In genomic region chr3:59056706-59057105, GRCh38 we compare ENCODE assay signal across 21 cellular contexts. TPM values are rescaled to one million over a fixed set of nuclear protein-coding genes. Genes with fewer than 3 reads are reported as not detected.
A peak's percentile ranks its signal among the peaks of the same experiment; 100 is the strongest.
DNase-seq lines count a peak whose midpoint lies in the region; ATAC-seq and TF ChIP-seq lines count a peak whose summit lies in the region.
"Had no signal": no experiment of that assay in that cellular context is flagged by ENCODE, and none has a peak within 500 bp of the region (broad histone marks: within the 10 kb centered on the region; RNA-seq: fewer than 3 reads in every experiment).

No MANE protein-coding gene starts in this region.

- H3K27me3 ChIP-seq in PC-3 (ENCODE audit: low read length) (no peaks in the 10 kb centered on the region), trophoblast cell (ENCODE audit: insufficient read depth, low read length) (no peaks in the 10 kb centered on the region)
- H3K27me3 ChIP-seq: cardiac muscle cell, suprapubic skin had no signal

- H4K91ac ChIP-seq in trophoblast cell (ENCODE audit: low read depth, low read length) = no peak overlapping the region

- no peak overlapping the region for H3K9ac ChIP-seq in PC-3 (ENCODE audit: low read length)
- no peak overlapping the region for H3K9ac ChIP-seq in trophoblast cell (ENCODE audit: low read length)

- no peak overlapping the region for H2BK120ac ChIP-seq in trophoblast cell (ENCODE audit: insufficient read depth, low read length, poor library complexity)

- no peak overlapping the region for H3K4me2 ChIP-seq in PC-3 (ENCODE audit: low read length)
- H3K4me2 ChIP-seq in trophoblast cell (ENCODE audit: low read length) = no peak overlapping the region

- no peak overlapping the region for H3K4me3 Mint-ChIP-seq in activated naive CD8-positive, alpha-beta T cell treated with anti-CD3 and anti-CD28 coated beads, Interleukin-2, amount 50 U/mL, for 24 hours
- H3K4me3 Mint-ChIP-seq in activated naive CD8-positive, alpha-beta T cell treated with anti-CD3 and anti-CD28 coated beads for 36 hours = no peak overlapping the region
- H3K4me3 Mint-ChIP-seq: activated CD4-positive, alpha-beta T cell treated with anti-CD3 and anti-CD28 coated beads, Interleukin-2, amount 10 ng/mL, durations not matched to agents 7 days and 5 days; activated CD8-positive, alpha-beta memory T cell treated with anti-CD3 and anti-CD28 coated beads, Interleukin-2, amount 10 ng/mL, durations not matched to agents 7 days and 5 days; activated naive CD8-positive, alpha-beta T cell; CD4-positive, CD25-positive, alpha-beta regulatory T cell; T-cell had no signal

- no peak overlapping the region for H3K23ac ChIP-seq in trophoblast cell (ENCODE audit: low read length)

- H3K27me3 Mint-ChIP-seq in activated naive CD8-positive, alpha-beta T cell treated with anti-CD3 and anti-CD28 coated beads, Interleukin-2, amount 50 U/mL, for 24 hours = peaks cover 10% of the 10 kb centered on the region
- peaks cover 11% of the 10 kb centered on the region for H3K27me3 Mint-ChIP-seq in activated naive CD8-positive, alpha-beta T cell treated with anti-CD3 and anti-CD28 coated beads for 36 hours

- H3K27ac ChIP-seq in PC-3 (ENCODE audit: low read length) = peak overlapping the region; percentile 39
- no peak overlapping the region for H3K27ac ChIP-seq in trophoblast cell (ENCODE audit: low read depth, low read length)
- H3K27ac ChIP-seq: cardiac muscle cell, psoas muscle, suprapubic skin had no signal

- H3K9me3 ChIP-seq in PC-3 (ENCODE audit: low read length) (no peaks in the 10 kb centered on the region), trophoblast cell (ENCODE audit: insufficient read depth, low read depth, low read length) (no peaks in the 10 kb centered on the region)
- H3K9me3 ChIP-seq: HAP-1, psoas muscle, suprapubic skin had no signal

- H4K8ac ChIP-seq in trophoblast cell (ENCODE audit: low read depth, low read length) = no peak overlapping the region

- BruUV-seq in PC-3 (replicated peaks; lab: Mats Ljungman, UMichigan) = no TSS peak

- whole genome bisulfite sequencing in trophoblast cell (ENCODE audit: extremely low coverage, insufficient coverage, insufficient read length) = no CpG with 5 or more reads among the region's 2 CpGs

- H3F3A ChIP-seq in PC-3 (ENCODE audit: low read length, unreplicated experiment) = no peaks in the 10 kb centered on the region

- no peak overlapping the region for H3K4me3 ChIP-seq in PC-3 (ENCODE audit: low read length)
- no peak overlapping the region for H3K4me3 ChIP-seq in trophoblast cell (ENCODE audit: low read depth, low read length)
- H3K4me3 ChIP-seq: cardiac muscle cell, HAP-1, K562, psoas muscle, suprapubic skin had no signal

- CTCF ChIA-PET in PC-3 (lab: Charles Lee) = no interaction called here

- H3K9me3 Mint-ChIP-seq in activated naive CD8-positive, alpha-beta T cell treated with anti-CD3 and anti-CD28 coated beads, Interleukin-2, amount 50 U/mL, for 24 hours = no peaks in the 10 kb centered on the region
- H3K9me3 Mint-ChIP-seq in activated naive CD8-positive, alpha-beta T cell treated with anti-CD3 and anti-CD28 coated beads for 36 hours = no peaks in the 10 kb centered on the region
- H3K9me3 Mint-ChIP-seq: activated CD4-positive, alpha-beta T cell treated with anti-CD3 and anti-CD28 coated beads, Interleukin-2, amount 10 ng/mL, durations not matched to agents 7 days and 5 days; T-cell had no signal

- POLR2A ChIA-PET in PC-3 (lab: Charles Lee; ENCODE audit: unreplicated experiment) = no interaction called here

- H3K4ac ChIP-seq in trophoblast cell (ENCODE audit: low read depth, low read length) = no peak overlapping the region

- H2AFZ ChIP-seq in PC-3 (ENCODE audit: low read length) = no peak overlapping the region
- no peak overlapping the region for H2AFZ ChIP-seq in trophoblast cell (ENCODE audit: insufficient read depth, low read length, poor library complexity)

- peaks cover 2% of the 10 kb centered on the region for H3K4me1 Mint-ChIP-seq in activated naive CD8-positive, alpha-beta T cell treated with anti-CD3 and anti-CD28 coated beads, Interleukin-2, amount 50 U/mL, for 24 hours
- peaks cover 2% of the 10 kb centered on the region for H3K4me1 Mint-ChIP-seq in activated naive CD8-positive, alpha-beta T cell treated with anti-CD3 and anti-CD28 coated beads for 36 hours
- H3K4me1 Mint-ChIP-seq: activated CD4-positive, alpha-beta T cell treated with anti-CD3 and anti-CD28 coated beads, Interleukin-2, amount 10 ng/mL, durations not matched to agents 7 days and 5 days; activated CD8-positive, alpha-beta memory T cell treated with anti-CD3 and anti-CD28 coated beads, Interleukin-2, amount 10 ng/mL, durations not matched to agents 7 days and 5 days; CD4-positive, CD25-positive, alpha-beta regulatory T cell; T-cell had no signal

- no peaks in the 10 kb centered on the region for H3K36me3 Mint-ChIP-seq in activated naive CD8-positive, alpha-beta T cell treated with anti-CD3 and anti-CD28 coated beads, Interleukin-2, amount 50 U/mL, for 24 hours (ENCODE audit: low read depth)
- H3K36me3 Mint-ChIP-seq in activated naive CD8-positive, alpha-beta T cell treated with anti-CD3 and anti-CD28 coated beads for 36 hours = no peaks in the 10 kb centered on the region
- H3K36me3 Mint-ChIP-seq: activated CD8-positive, alpha-beta memory T cell treated with anti-CD3 and anti-CD28 coated beads, Interleukin-2, amount 10 ng/mL, durations not matched to agents 7 days and 5 days; activated naive CD8-positive, alpha-beta T cell; CD4-positive, CD25-positive, alpha-beta regulatory T cell; T-cell had no signal

- intact Hi-C loops in PC-3 (cut with micrococcal nuclease) = no loop called here

- TF ChIP-seq CTCF in PC-3 (conservative IDR thresholded peaks at IDR 0.05; ENCODE audit: low read depth, low read length) = no peak

- no peak overlapping the region for H2BK12ac ChIP-seq in trophoblast cell (ENCODE audit: low read length)

- no peak overlapping the region for H3K18ac ChIP-seq in trophoblast cell (ENCODE audit: low read length)

- H2AK5ac ChIP-seq in trophoblast cell (ENCODE audit: low read length) = no peak overlapping the region

- peak; percentile 43 for ATAC-seq in activated naive CD8-positive, alpha-beta T cell treated with anti-CD3 and anti-CD28 coated beads, Interleukin-2, amount 50 U/mL, for 24 hours
- ATAC-seq in PC-3 = no peak
- ATAC-seq: activated CD8-positive, alpha-beta memory T cell treated with anti-CD3 and anti-CD28 coated beads, Interleukin-2, amount 10 ng/mL, durations not matched to agents 7 days and 5 days; K562; psoas muscle; T-cell had no signal

- H3K79me1 ChIP-seq in trophoblast cell (ENCODE audit: low read length) = no peaks in the 10 kb centered on the region

- H4K20me1 ChIP-seq in PC-3 (ENCODE audit: low read length) = no peaks in the 10 kb centered on the region

- no peak overlapping the region for H4K12ac ChIP-seq in trophoblast cell (ENCODE audit: low read depth, low read length)

- H3K9me2 ChIP-seq in PC-3 (replicated peaks; ENCODE audit: low read length) = no peaks in the 10 kb centered on the region

- no peaks in the 10 kb centered on the region for H3K79me2 ChIP-seq in PC-3 (ENCODE audit: low read length)
- no peaks in the 10 kb centered on the region for H3K79me2 ChIP-seq in trophoblast cell (ENCODE audit: control insufficient read depth, insufficient read depth, low read length, poor library complexity)

- no peaks in the 10 kb centered on the region for H3K36me3 ChIP-seq in PC-3 (ENCODE audit: low read depth, low read length)
- H3K36me3 ChIP-seq in trophoblast cell (ENCODE audit: control insufficient read depth in 1 of 2, insufficient read depth in 2 of 2, low read length in 2 of 2) = no peaks in the 10 kb centered on the region
- H3K36me3 ChIP-seq: cardiac muscle cell, HAP-1, suprapubic skin had no signal

- no peak overlapping the region for H3K14ac ChIP-seq in trophoblast cell (ENCODE audit: low read length)

- 0 out of 2 replicates have a peak, but pooled peaks cover 4% of the 10 kb centered on the region for H3K4me1 ChIP-seq in PC-3 (ENCODE audit: insufficient read depth, low read length)
- H3K4me1 ChIP-seq in trophoblast cell (ENCODE audit: control insufficient read depth in 1 of 2, insufficient read depth in 2 of 2, low read length in 2 of 2) = no peaks in the 10 kb centered on the region
- H3K4me1 ChIP-seq: HAP-1, psoas muscle, suprapubic skin had no signal

- no peak overlapping the region for H2BK5ac ChIP-seq in trophoblast cell (ENCODE audit: low read depth, low read length, poor library complexity)

- no peak overlapping the region for H3K27ac Mint-ChIP-seq in activated naive CD8-positive, alpha-beta T cell treated with anti-CD3 and anti-CD28 coated beads, Interleukin-2, amount 50 U/mL, for 24 hours
- no peak overlapping the region for H3K27ac Mint-ChIP-seq in activated naive CD8-positive, alpha-beta T cell treated with anti-CD3 and anti-CD28 coated beads for 36 hours
- H3K27ac Mint-ChIP-seq: activated CD4-positive, alpha-beta T cell treated with anti-CD3 and anti-CD28 coated beads, Interleukin-2, amount 10 ng/mL, durations not matched to agents 7 days and 5 days; activated CD8-positive, alpha-beta memory T cell treated with anti-CD3 and anti-CD28 coated beads, Interleukin-2, amount 10 ng/mL, durations not matched to agents 7 days and 5 days; activated naive CD8-positive, alpha-beta T cell; CD4-positive, CD25-positive, alpha-beta regulatory T cell; T-cell had no signal

- no peak for DNase-seq in activated naive CD8-positive, alpha-beta T cell treated with anti-CD3 and anti-CD28 coated beads, Interleukin-2, amount 50 U/mL, for 24 hours
- DNase-seq in activated naive CD8-positive, alpha-beta T cell treated with anti-CD3 and anti-CD28 coated beads for 36 hours = no peak
- DNase-seq in PC-3 = peak; percentile 38
- DNase-seq in fibroblast of gingiva (ENCODE audit: low read depth) = peak; percentile 49
- peak; percentile 43 to 88 for DNase-seq in trophoblast cell
- DNase-seq in SKM-1 treated with dmso at 0.1 percent for 144 hours (lab: John Stamatoyannopoulos, UW; ENCODE audit: unreplicated experiment) = no peak
- no peak for DNase-seq in COLO668 (lab: John Stamatoyannopoulos, UW; ENCODE audit: unreplicated experiment)
- no peak for DNase-seq in A172 (ENCODE audit: low spot score)
- DNase-seq: activated CD4-positive, alpha-beta T cell treated with anti-CD3 and anti-CD28 coated beads, Interleukin-2, amount 10 ng/mL, durations not matched to agents 7 days and 5 days; activated CD8-positive, alpha-beta memory T cell treated with anti-CD3 and anti-CD28 coated beads, Interleukin-2, amount 10 ng/mL, durations not matched to agents 7 days and 5 days; CD4-positive, CD25-positive, alpha-beta regulatory T cell; islet precursor cell; NCI-H748 treated with DMSO at 0.1 percent for 48 hours; psoas muscle; SHP77; T-cell had no signal

RNA-seq across cellular contexts. Expression of gene CFAP20DC, which starts 6.9 kb away (rescaled TPM):
- total RNA-seq in activated naive CD8-positive, alpha-beta T cell treated with anti-CD3 and anti-CD28 coated beads for 36 hours = 1 to 10 TPM; 1.6 to 2.4 TPM
- total RNA-seq in PC-3 (2014; rRNA removed) = 13.8 and 15.4 TPM in 2 replicates
- 1.7 and 2.1 TPM in 2 replicates for polyA plus RNA-seq in trophoblast cell (2013)
- total RNA-seq in A172 (2014; rRNA removed; shearing (Covaris generic)) = 6.5 and 6.8 TPM in 2 replicates
- total RNA-seq: psoas muscle had no signal

Comparison
In these comparisons a context has a peak if more than half of its experiments do, and no peak if none do; other contexts are left out.
1. DNase-seq: peak in PC-3 (single experiment), fibroblast of gingiva (single experiment) and trophoblast cell (2 of 2); none in activated naive CD8-positive, alpha-beta T cell treated with anti-CD3 and anti-CD28 coated beads, Interleukin-2, amount 50 U/mL, for 24 hours (single experiment), activated naive CD8-positive, alpha-beta T cell treated with anti-CD3 and anti-CD28 coated beads for 36 hours (single experiment), SKM-1 treated with dmso at 0.1 percent for 144 hours (single experiment), COLO668 (single experiment) and A172 (single experiment).